10 cellular contexts compared by ENCODE assay signal in the genomic region with DNA sequence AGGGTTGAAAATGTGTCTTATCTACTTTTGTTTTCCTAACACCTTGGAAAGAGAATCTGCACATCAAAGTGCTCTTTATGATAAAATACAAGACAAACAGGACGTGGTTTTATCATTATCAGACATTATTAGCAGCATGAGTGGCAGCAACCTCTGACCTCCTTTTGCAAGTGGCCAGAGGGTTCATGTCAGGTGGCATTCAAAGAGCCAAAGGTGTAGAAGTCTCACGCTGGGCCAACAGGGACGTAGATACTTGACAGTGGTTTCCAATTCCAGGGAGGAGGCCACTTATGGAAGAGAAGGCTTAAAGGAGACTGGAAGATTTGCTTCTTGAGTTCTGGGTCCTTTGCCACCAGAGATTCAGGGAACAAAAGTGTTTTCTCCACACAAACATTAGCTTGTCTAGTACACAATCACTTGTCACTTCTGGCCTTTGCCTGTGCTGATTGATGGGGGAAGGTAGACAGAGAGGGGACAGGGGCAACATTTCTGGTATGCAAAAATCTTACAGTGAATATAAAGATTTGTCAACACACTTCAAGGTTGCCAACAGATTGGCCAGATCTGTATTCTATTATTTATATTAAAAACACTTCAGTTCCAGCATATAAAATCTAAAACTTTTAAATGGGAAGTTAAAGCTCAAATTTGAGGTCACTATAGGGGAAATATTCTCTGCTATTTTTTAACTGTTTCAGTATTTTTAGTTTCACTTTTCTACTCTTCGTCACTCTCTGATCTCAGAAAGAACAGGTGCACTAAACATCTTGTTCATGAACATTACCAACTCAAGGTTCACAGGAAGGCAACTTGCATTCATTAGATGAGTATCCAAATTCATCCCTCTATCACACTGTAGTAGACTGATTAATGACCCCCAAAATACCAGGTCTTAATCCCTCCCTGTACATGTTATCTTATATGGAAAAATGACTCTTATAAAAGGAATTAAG. TPM values are rescaled to one million over a fixed set of nuclear protein-coding genes. Genes with fewer than 3 reads are reported as not detected.
DNase-seq lines count a peak whose midpoint lies in the region; ATAC-seq and TF ChIP-seq lines count a peak whose summit lies in the region.
"Had no signal": no experiment of that assay in that cellular context is flagged by ENCODE, and none has a peak within 500 bp of the region (broad histone marks: within the 10 kb centered on the region; RNA-seq: fewer than 3 reads in every experiment).

No MANE protein-coding gene starts in this region.

- no peaks in the 10 kb centered on the region for H3K79me1 ChIP-seq in mesenchymal stem cell (replicated peaks; ENCODE audit: low read length, poor library complexity, severe bottlenecking)

- H3K36me3 Mint-ChIP-seq in CD4-positive, CD25-positive, alpha-beta regulatory T cell: peaks cover under 1% of the 10 kb centered on the region

- dilution Hi-C loops in mammary epithelial cell (cut with HindIII; ENCODE audit: low sequenced_read_pairs): no loop called here

- intact Hi-C loops in mammary epithelial cell (cut with micrococcal nuclease): no loop called here

- no TSS peak for BruUV-seq in mammary epithelial cell (replicated peaks; lab: Mats Ljungman, UMichigan)

- H3K4me3 ChIP-seq in CD4-positive, CD25-positive, alpha-beta regulatory T cell (ENCODE audit: low read depth, low read length): peak overlapping the region; percentile 70
- H3K4me3 ChIP-seq in mammary epithelial cell (replicated peaks in 1 of 3; ENCODE audit: insufficient read depth in 1 of 3, low read depth in 2 of 3, low read length in 3 of 3): no peak overlapping the region
- H3K4me3 ChIP-seq in mesenchymal stem cell (ENCODE audit: insufficient read depth in 1 of 2, low read depth in 1 of 2, low read length in 2 of 2): no peak overlapping the region

- no peak overlapping the region for H3K18ac ChIP-seq in mesenchymal stem cell (ENCODE audit: low read depth in 1 of 2, low read length in 2 of 2)

- TF ChIP-seq CTCF in mammary epithelial cell (conservative IDR thresholded peaks at IDR 0.05 in 1 of 2, IDR thresholded peaks at IDR 0.05 in 1 of 2; ENCODE audit: extremely low read depth in 1 of 2, insufficient read depth in 1 of 2, low read depth in 1 of 2, low read length in 2 of 2): no peak

- peak in 2 of 3 donors; percentile 31 to 70 for DNase-seq in CD4-positive, CD25-positive, alpha-beta regulatory T cell
- DNase-seq in T-helper 9 cell (peak; percentile 1), mammary epithelial cell (no peak), COLO829 (ENCODE audit: low spot score) (no peak), mesenchymal stem cell (no peak), iPS-NIHi7 (ENCODE audit: extremely low spot score) (no peak)
- DNase-seq: NCI-H1694 had no signal

- no peaks in the 10 kb centered on the region for H3K27me3 Mint-ChIP-seq in CD4-positive, CD25-positive, alpha-beta regulatory T cell

- H2AFZ ChIP-seq in mammary epithelial cell (ENCODE audit: low read depth, low read length): no peak overlapping the region
- no peak overlapping the region for H2AFZ ChIP-seq in mesenchymal stem cell (ENCODE audit: low read depth, low read length)
- H2AFZ ChIP-seq: parathyroid adenoma had no signal

- peaks cover 0 to 2% (median 0%) of the 10 kb centered on the region in 7 donors for H3K9me3 Mint-ChIP-seq in CD4-positive, CD25-positive, alpha-beta regulatory T cell

- no peaks in the 10 kb centered on the region for H4K20me1 ChIP-seq in mammary epithelial cell (ENCODE audit: insufficient read depth, low read length)

- no peak overlapping the region for H4K8ac ChIP-seq in mesenchymal stem cell (ENCODE audit: low read length)

- no peaks in the 10 kb centered on the region for H3K36me3 ChIP-seq in CD4-positive, CD25-positive, alpha-beta regulatory T cell (ENCODE audit: control insufficient read depth, insufficient read depth, low read length)
- H3K36me3 ChIP-seq in mammary epithelial cell (ENCODE audit: insufficient read depth, low read length): no peaks in the 10 kb centered on the region
- H3K36me3 ChIP-seq in mesenchymal stem cell (ENCODE audit: control insufficient read depth in 1 of 2, insufficient read depth in 2 of 2, low read depth in 1 of 2, low read length in 2 of 2): no peaks in the 10 kb centered on the region

- H3K9me3 ChIP-seq in CD4-positive, CD25-positive, alpha-beta regulatory T cell (ENCODE audit: control insufficient read depth in 2 of 2, low read length in 2 of 2): no peaks in the 10 kb centered on the region
- no peaks in the 10 kb centered on the region for H3K9me3 ChIP-seq in mammary epithelial cell (replicated peaks; ENCODE audit: insufficient read depth, low read length)
- H3K9me3 ChIP-seq in mesenchymal stem cell (ENCODE audit: control insufficient read depth, low read length): peaks cover under 1% of the 10 kb centered on the region

- H3K79me2 ChIP-seq in mammary epithelial cell (ENCODE audit: insufficient read depth, low read length): no peaks in the 10 kb centered on the region
- H3K79me2 ChIP-seq: parathyroid adenoma had no signal

- peak overlapping the region; percentile 80 for H3K27ac ChIP-seq in CD4-positive, CD25-positive, alpha-beta regulatory T cell (ENCODE audit: insufficient read depth, low read length, poor library complexity, severe bottlenecking)
- H3K27ac ChIP-seq in mammary epithelial cell (ENCODE audit: insufficient read depth, low read depth, low read length) (no peak overlapping the region), mesenchymal stem cell (ENCODE audit: low read length, poor library complexity, severe bottlenecking) (no peak overlapping the region)
- H3K27ac ChIP-seq: parathyroid adenoma had no signal

- H2BK120ac ChIP-seq in mesenchymal stem cell (ENCODE audit: low read depth, low read length): no peak overlapping the region

- H3K23ac ChIP-seq in mesenchymal stem cell (ENCODE audit: low read length in 2 of 2): no peak overlapping the region

- H3K9ac ChIP-seq in mammary epithelial cell (ENCODE audit: insufficient read depth, low read length): no peak overlapping the region
- no peak overlapping the region for H3K9ac ChIP-seq in mesenchymal stem cell (ENCODE audit: low read length)
- H3K9ac ChIP-seq: parathyroid adenoma had no signal

- no peak overlapping the region for H2BK15ac ChIP-seq in mesenchymal stem cell (ENCODE audit: low read depth, poor library complexity, severe bottlenecking)

- no peak overlapping the region for H3K14ac ChIP-seq in mesenchymal stem cell (ENCODE audit: low read length in 2 of 2)

- H2BK5ac ChIP-seq in mesenchymal stem cell (ENCODE audit: low read depth, low read length, poor library complexity, severe bottlenecking): no peak overlapping the region

- no peak overlapping the region for H3K4me2 ChIP-seq in mammary epithelial cell (ENCODE audit: insufficient read depth, low read depth, low read length)
- no peak overlapping the region for H3K4me2 ChIP-seq in mesenchymal stem cell (ENCODE audit: low read length, poor library complexity, severe bottlenecking)

- peaks cover 33% of the 10 kb centered on the region for H3K4me1 ChIP-seq in CD4-positive, CD25-positive, alpha-beta regulatory T cell (ENCODE audit: control insufficient read depth, insufficient read depth, low read length, poor library complexity, severe bottlenecking)
- H3K4me1 ChIP-seq in mammary epithelial cell (ENCODE audit: insufficient read depth, low read length) (no peaks in the 10 kb centered on the region), mesenchymal stem cell (ENCODE audit: control insufficient read depth, insufficient read depth, low read depth, low read length) (no peaks in the 10 kb centered on the region)
- H3K4me1 ChIP-seq: parathyroid adenoma had no signal

- in situ Hi-C loops in mammary epithelial cell (cut with MboI; ENCODE audit: low sequenced_read_pairs in 2 of 2): no loop called here

- H4K91ac ChIP-seq in mesenchymal stem cell (ENCODE audit: low read length): no peak overlapping the region

- H3K27ac Mint-ChIP-seq in CD4-positive, CD25-positive, alpha-beta regulatory T cell: peak overlapping the region; percentile 89 to 90 (median 90)

- no peak overlapping the region for H3K4ac ChIP-seq in mesenchymal stem cell (ENCODE audit: low read depth in 1 of 2, low read length in 2 of 2)

- H2BK12ac ChIP-seq in mesenchymal stem cell (ENCODE audit: low read length in 2 of 2): no peak overlapping the region

- peak; percentile 54 for ATAC-seq in CD4-positive, CD25-positive, alpha-beta regulatory T cell (ENCODE audit: low read depth in 2 of 2)
- ATAC-seq in GM19025 (IDR thresholded peaks at IDR 0.05; ENCODE audit: low read depth, unreplicated experiment) (peak; percentile 47), HG03025 (IDR thresholded peaks at IDR 0.05; ENCODE audit: low FRiP score, unreplicated experiment) (peak; percentile 60)

- 61% methylated on average over 4 of the region's 4 CpGs for WGBS in mammary epithelial cell (ENCODE audit: low coverage, missing lambda C conversion rate)
- WGBS in mesenchymal stem cell: 74% methylated on average over 4 of the region's 4 CpGs

- H2AK5ac ChIP-seq in mesenchymal stem cell (ENCODE audit: low read length, severe bottlenecking): no peak overlapping the region

- CTCF ChIA-PET in mammary epithelial cell (lab: Charles Lee; ENCODE audit: low non-redundant PET): interaction anchor here (0.6 kb wide), 1 partner anchor 1531 kb away, joined by 3 read pairs; no protein-coding TSS in a partner anchor

- peaks cover 27 to 45% (median 35%) of the 10 kb centered on the region in 4 donors for H3K4me1 Mint-ChIP-seq in CD4-positive, CD25-positive, alpha-beta regulatory T cell

- no peaks in the 10 kb centered on the region for H3K27me3 ChIP-seq in CD4-positive, CD25-positive, alpha-beta regulatory T cell (ENCODE audit: control insufficient read depth, insufficient read depth, low read length)
- no peaks in the 10 kb centered on the region for H3K27me3 ChIP-seq in mammary epithelial cell (ENCODE audit: insufficient read depth, low read length)
- H3K27me3 ChIP-seq in mesenchymal stem cell (ENCODE audit: control insufficient read depth in 1 of 2, insufficient read depth in 1 of 2, low read length in 2 of 2): no peaks in the 10 kb centered on the region

- peak overlapping the region; percentile 35 to 77 (median 60) for H3K4me3 Mint-ChIP-seq in CD4-positive, CD25-positive, alpha-beta regulatory T cell

RNA-seq across cellular contexts. Expression of a gene that starts 52.1 kb away (rescaled TPM):
- 4.1 TPM for total RNA-seq in CD4-positive, CD25-positive, alpha-beta regulatory T cell
- polyA plus RNA-seq in CD4-positive, CD25-positive, alpha-beta regulatory T cell: 1 to 10 TPM in 3 of 4 donors, under 1 TPM in 1; 0.99 to 1.8 (median 1.3) TPM
- total RNA-seq in mammary epithelial cell: 10 to 100 TPM; 10.9 to 14.2 TPM
- polyA plus RNA-seq in mammary epithelial cell: 3.5 TPM
- 5.0 TPM for polyA minus RNA-seq in mammary epithelial cell
- 4.9 TPM for polyA plus RNA-seq in mesenchymal stem cell (2013, experiment 1 of 2)
- 5.1 TPM for polyA plus RNA-seq in mesenchymal stem cell (2013, experiment 2 of 2)

Comparison
In these comparisons a context has a peak if more than half of its experiments do, and no peak if none do; other contexts are left out.
1. DNase-seq: peak in CD4-positive, CD25-positive, alpha-beta regulatory T cell (2 of 3) and T-helper 9 cell (single experiment); none in mammary epithelial cell (single experiment), COLO829 (single experiment), mesenchymal stem cell (single experiment) and iPS-NIHi7 (single experiment).
2. Peak in every context shown above with its lines, with median percentiles within 50 percentile points of each other: ATAC-seq.